9 cellular contexts compared by ENCODE assay signal in the genomic region with DNA sequence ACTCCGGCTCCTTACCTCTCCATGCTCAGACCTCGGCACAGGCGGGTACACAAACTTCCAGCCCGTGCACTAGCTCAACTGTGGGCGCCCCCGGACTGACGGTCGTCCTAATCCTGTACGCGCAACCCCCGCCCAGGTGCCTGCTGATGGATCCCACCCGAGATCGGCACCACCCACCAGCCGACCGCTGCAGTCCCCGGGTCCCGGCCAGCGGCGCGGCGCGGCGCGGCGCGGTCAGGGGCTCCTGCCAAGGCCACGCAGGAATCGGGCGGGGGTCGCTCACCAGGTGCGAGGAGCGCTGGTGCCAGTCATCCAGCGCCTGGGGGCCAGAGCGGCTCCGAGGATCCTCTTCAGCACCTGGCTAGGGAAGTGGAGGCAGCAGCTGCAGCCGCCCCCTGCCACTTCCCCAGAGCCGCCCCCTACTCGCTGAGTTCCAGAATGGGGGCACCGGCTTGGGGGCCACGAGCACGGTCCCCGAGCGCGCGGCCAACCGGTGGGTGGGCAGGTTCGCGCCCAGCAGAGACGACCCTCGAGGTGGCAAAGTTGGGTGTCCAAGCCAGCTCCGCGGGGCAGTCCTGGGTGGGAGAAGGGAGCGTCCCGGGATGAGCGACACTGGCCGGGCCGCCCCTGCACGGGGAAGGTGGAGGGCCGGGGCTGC. TPM values are rescaled to one million over a fixed set of nuclear protein-coding genes. Genes with fewer than 3 reads are reported as not detected.
DNase-seq lines count a peak whose midpoint lies in the region; ATAC-seq and TF ChIP-seq lines count a peak whose summit lies in the region.
"Had no signal": no experiment of that assay in that cellular context is flagged by ENCODE, and none has a peak within 500 bp of the region (broad histone marks: within the 10 kb centered on the region; RNA-seq: fewer than 3 reads in every experiment).

No MANE protein-coding gene starts in this region.

- H3K4me3 Mint-ChIP-seq in endodermal cell = peak overlapping the region; percentile 90
- H3K4me3 Mint-ChIP-seq in naive thymus-derived CD4-positive, alpha-beta T cell = peak overlapping the region in 7 of 10 donors; percentile 53 to 77 (median 70)

- H3K9me3 ChIP-seq in HUES64 (ENCODE audit: insufficient read depth, low read depth, low read length) = no peaks in the 10 kb centered on the region
- no peaks in the 10 kb centered on the region for H3K9me3 ChIP-seq in endodermal cell (ENCODE audit: control insufficient read depth, low read length)
- H3K9me3 ChIP-seq in naive thymus-derived CD4-positive, alpha-beta T cell (ENCODE audit: control insufficient read depth in 2 of 3, low read length in 3 of 3) = no peaks in the 10 kb centered on the region

- DNase-seq in BJ (ENCODE audit: low read depth) = no peak
- peak; percentile 81 for DNase-seq in endodermal cell
- no peak for DNase-seq in naive thymus-derived CD4-positive, alpha-beta T cell
- no peak for DNase-seq in NCI-H187 treated with DMSO at 0.1 percent for 48 hours (lab: John Stamatoyannopoulos, UW)
- no peak for DNase-seq in NCI-H1436 (lab: John Stamatoyannopoulos, UW)
- no peak for DNase-seq in AG08395 (ENCODE audit: low spot score)
- DNase-seq in HUDEP-2 (lab: John Stamatoyannopoulos, UW; ENCODE audit: unreplicated experiment in 76 of 76) = no peak
- DNase-seq: naive B cell had no signal

- no peak overlapping the region for H3K27ac ChIP-seq in HUES64 (ENCODE audit: low read depth, low read length)
- no peak overlapping the region for H3K27ac ChIP-seq in endodermal cell (ENCODE audit: low read depth, low read length)
- H3K27ac ChIP-seq in naive thymus-derived CD4-positive, alpha-beta T cell (ENCODE audit: low read depth, low read length) = no peak overlapping the region

- peaks cover 19% of the 10 kb centered on the region for H3K4me1 Mint-ChIP-seq in endodermal cell
- peaks cover 0 to 16% (median 11%) of the 10 kb centered on the region in 7 donors for H3K4me1 Mint-ChIP-seq in naive thymus-derived CD4-positive, alpha-beta T cell

- H3K36me3 Mint-ChIP-seq in endodermal cell (ENCODE audit: low read depth) = peaks cover 24% of the 10 kb centered on the region
- H3K36me3 Mint-ChIP-seq in naive thymus-derived CD4-positive, alpha-beta T cell = peaks cover 0 to 4% (median 0%) of the 10 kb centered on the region in 5 donors
- H3K36me3 Mint-ChIP-seq: naive B cell had no signal

- H3K9ac ChIP-seq in HUES64 (ENCODE audit: low read depth, low read length) = peak overlapping the region; percentile 85
- peak overlapping the region; percentile 93 for H3K9ac ChIP-seq in endodermal cell (ENCODE audit: extremely low read depth, low read length, poor library complexity, severe bottlenecking)

- under 1% methylated on average over 59 of the region's 59 CpGs for WGBS in HUES64
- WGBS in endodermal cell (ENCODE audit: insufficient coverage in 1 of 2, insufficient read length in 1 of 2), 2 experiments = 0% methylated on average over 10 to 59 of the region's 59 CpGs

- H3K27me3 Mint-ChIP-seq in endodermal cell (ENCODE audit: insufficient read depth) = no peaks in the 10 kb centered on the region
- peaks cover 29 to 45% (median 31%) of the 10 kb centered on the region in 5 donors for H3K27me3 Mint-ChIP-seq in naive thymus-derived CD4-positive, alpha-beta T cell

- intact Hi-C loops in naive thymus-derived CD4-positive, alpha-beta T cell (cut with micrococcal nuclease) = loop anchor here in 1 of 2 donors (10.0 kb wide), 1 partner anchor 1019 kb away; a partner anchor contains a TSS

- peaks cover 16% of the 10 kb centered on the region for H3K4me1 ChIP-seq in HUES64 (ENCODE audit: insufficient read depth, low read length)
- H3K4me1 ChIP-seq in endodermal cell (ENCODE audit: control insufficient read depth, insufficient read depth, low read length) = peaks cover 3% of the 10 kb centered on the region
- no peaks in the 10 kb centered on the region for H3K4me1 ChIP-seq in naive thymus-derived CD4-positive, alpha-beta T cell (ENCODE audit: control insufficient read depth in 2 of 2, insufficient read depth in 2 of 2, low read length in 2 of 2)

- no peak for TF ChIP-seq CTCF in BJ (IDR thresholded peaks at IDR 0.05; ENCODE audit: insufficient read depth, low read depth, low read length)
- TF ChIP-seq CTCF in endodermal cell (conservative IDR thresholded peaks at IDR 0.05) = no peak

- H3K27me3 ChIP-seq in BJ (ENCODE audit: control insufficient read depth, insufficient read depth, low read length) (no peaks in the 10 kb centered on the region), HUES64 (ENCODE audit: insufficient read depth, low read length) (peaks cover 9% of the 10 kb centered on the region; the same call in 1 of the 2 replicates), endodermal cell (ENCODE audit: control insufficient read depth, insufficient read depth, low read length, poor library complexity, severe bottlenecking) (no peaks in the 10 kb centered on the region)
- H3K27me3 ChIP-seq in naive thymus-derived CD4-positive, alpha-beta T cell (ENCODE audit: control insufficient read depth in 2 of 2, insufficient read depth in 2 of 2, low read length in 2 of 2) = no peaks in the 10 kb centered on the region

- peak; percentile 19 for ATAC-seq in naive thymus-derived CD4-positive, alpha-beta T cell

- H3K4me3 ChIP-seq in BJ (ENCODE audit: low read depth, low read length) (peak overlapping the region; percentile 90), HUES64 (ENCODE audit: low read length) (peak overlapping the region; percentile 90), endodermal cell (ENCODE audit: low read length) (peak overlapping the region; percentile 100)
- no peak overlapping the region for H3K4me3 ChIP-seq in naive thymus-derived CD4-positive, alpha-beta T cell (ENCODE audit: low read length)

- peaks cover 7% of the 10 kb centered on the region for H3K36me3 ChIP-seq in BJ (ENCODE audit: control insufficient read depth, insufficient read depth, low read length)
- H3K36me3 ChIP-seq in HUES64 (ENCODE audit: insufficient read depth, low read length) = peaks cover 17% of the 10 kb centered on the region
- peaks cover 61% of the 10 kb centered on the region for H3K36me3 ChIP-seq in endodermal cell (ENCODE audit: control insufficient read depth, insufficient read depth, low read length)
- no peaks in the 10 kb centered on the region for H3K36me3 ChIP-seq in naive thymus-derived CD4-positive, alpha-beta T cell (ENCODE audit: control insufficient read depth in 2 of 3, insufficient read depth in 3 of 3, low read length in 3 of 3)

- POLR2A ChIA-PET in BJ (lab: Charles Lee) = no interaction called here
- POLR2A ChIA-PET in naive thymus-derived CD4-positive, alpha-beta T cell (lab: Charles Lee) = no interaction called here

- H3K27ac Mint-ChIP-seq in endodermal cell = no peak overlapping the region
- H3K27ac Mint-ChIP-seq in naive thymus-derived CD4-positive, alpha-beta T cell = no peak overlapping the region
- H3K27ac Mint-ChIP-seq: naive B cell had no signal

- CTCF ChIA-PET in BJ (lab: Yijun Ruan, JAX) = interaction anchor here (0.5 to 2.4 kb wide), 10 partner anchors 9 to 327 kb away, joined by 3 to 20 read pairs (median 3); no protein-coding TSS in a partner anchor
- CTCF ChIA-PET in naive thymus-derived CD4-positive, alpha-beta T cell (lab: Charles Lee) = no interaction called here

- no peaks in the 10 kb centered on the region for H3K9me3 Mint-ChIP-seq in endodermal cell
- H3K9me3 Mint-ChIP-seq in naive thymus-derived CD4-positive, alpha-beta T cell = peaks cover 0 to 3% (median 0%) of the 10 kb centered on the region in 11 donors

RNA-seq across cellular contexts. Expression of a gene that starts 0.4 kb away (rescaled TPM):
- 56.4 and 98.4 TPM in 2 replicates for polyA plus RNA-seq in BJ (2011; rRNA removed)
- 305 and 344 TPM in 2 replicates for polyA minus RNA-seq in BJ (2011; rRNA and poly(A)+ RNA removed)
- polyA plus RNA-seq in HUES64 (2013, experiment 1 of 2) = 4.3 TPM
- polyA plus RNA-seq in HUES64 (2013, experiment 2 of 2) = 6.1 TPM
- 10 to 100 TPM; 46.8 to 77.8 TPM for total RNA-seq in endodermal cell
- 18.5 TPM for polyA plus RNA-seq in endodermal cell (2013, experiment 1 of 2)
- polyA plus RNA-seq in endodermal cell (2013, experiment 2 of 2) = 19.3 TPM
- total RNA-seq in naive thymus-derived CD4-positive, alpha-beta T cell = under 1 TPM; 0.40 to 0.98 (median 0.51) TPM
- polyA plus RNA-seq in naive thymus-derived CD4-positive, alpha-beta T cell = under 1 TPM in 1 of 2 donors, not detected in 1; 0.25 TPM

Comparison
In these comparisons a context has a peak if more than half of its experiments do, and no peak if none do; other contexts are left out.
1. RNA of a gene that starts 0.4 kb away (total RNA-seq): 46.8 to 77.8 TPM in endodermal cell; 0.40 to 0.98 TPM in naive thymus-derived CD4-positive, alpha-beta T cell; every median in the first group is over 10 times any median in the second.